ENCODE assay signal across 1 cellular context in the genomic region with DNA sequence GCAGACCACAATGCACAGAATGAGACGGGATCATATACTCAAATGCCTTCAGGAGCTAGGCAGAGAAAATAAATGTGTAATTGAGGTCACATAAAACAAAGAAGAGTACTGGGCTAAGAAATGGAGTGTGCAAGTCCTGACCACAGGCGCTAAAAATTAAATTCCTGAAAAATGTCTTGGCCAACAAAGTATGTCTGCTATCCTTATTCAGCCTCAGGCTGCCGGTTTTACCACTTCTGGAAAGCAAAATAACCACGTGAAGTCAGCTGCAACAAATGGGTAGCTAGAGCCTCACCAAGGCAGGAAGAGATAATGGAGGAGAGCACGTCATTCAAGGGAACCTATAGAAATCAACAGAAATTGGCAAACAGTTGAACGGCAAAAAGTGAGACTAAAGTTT.
TF ChIP-seq lines count a peak whose summit lies in the region.

No MANE protein-coding gene starts in this region.

TF ChIP-seq in HepG2, 621 proteins besides CTCF, POLR2A, EP300 and RAD21:
- TF ChIP-seq, protein P1, sequence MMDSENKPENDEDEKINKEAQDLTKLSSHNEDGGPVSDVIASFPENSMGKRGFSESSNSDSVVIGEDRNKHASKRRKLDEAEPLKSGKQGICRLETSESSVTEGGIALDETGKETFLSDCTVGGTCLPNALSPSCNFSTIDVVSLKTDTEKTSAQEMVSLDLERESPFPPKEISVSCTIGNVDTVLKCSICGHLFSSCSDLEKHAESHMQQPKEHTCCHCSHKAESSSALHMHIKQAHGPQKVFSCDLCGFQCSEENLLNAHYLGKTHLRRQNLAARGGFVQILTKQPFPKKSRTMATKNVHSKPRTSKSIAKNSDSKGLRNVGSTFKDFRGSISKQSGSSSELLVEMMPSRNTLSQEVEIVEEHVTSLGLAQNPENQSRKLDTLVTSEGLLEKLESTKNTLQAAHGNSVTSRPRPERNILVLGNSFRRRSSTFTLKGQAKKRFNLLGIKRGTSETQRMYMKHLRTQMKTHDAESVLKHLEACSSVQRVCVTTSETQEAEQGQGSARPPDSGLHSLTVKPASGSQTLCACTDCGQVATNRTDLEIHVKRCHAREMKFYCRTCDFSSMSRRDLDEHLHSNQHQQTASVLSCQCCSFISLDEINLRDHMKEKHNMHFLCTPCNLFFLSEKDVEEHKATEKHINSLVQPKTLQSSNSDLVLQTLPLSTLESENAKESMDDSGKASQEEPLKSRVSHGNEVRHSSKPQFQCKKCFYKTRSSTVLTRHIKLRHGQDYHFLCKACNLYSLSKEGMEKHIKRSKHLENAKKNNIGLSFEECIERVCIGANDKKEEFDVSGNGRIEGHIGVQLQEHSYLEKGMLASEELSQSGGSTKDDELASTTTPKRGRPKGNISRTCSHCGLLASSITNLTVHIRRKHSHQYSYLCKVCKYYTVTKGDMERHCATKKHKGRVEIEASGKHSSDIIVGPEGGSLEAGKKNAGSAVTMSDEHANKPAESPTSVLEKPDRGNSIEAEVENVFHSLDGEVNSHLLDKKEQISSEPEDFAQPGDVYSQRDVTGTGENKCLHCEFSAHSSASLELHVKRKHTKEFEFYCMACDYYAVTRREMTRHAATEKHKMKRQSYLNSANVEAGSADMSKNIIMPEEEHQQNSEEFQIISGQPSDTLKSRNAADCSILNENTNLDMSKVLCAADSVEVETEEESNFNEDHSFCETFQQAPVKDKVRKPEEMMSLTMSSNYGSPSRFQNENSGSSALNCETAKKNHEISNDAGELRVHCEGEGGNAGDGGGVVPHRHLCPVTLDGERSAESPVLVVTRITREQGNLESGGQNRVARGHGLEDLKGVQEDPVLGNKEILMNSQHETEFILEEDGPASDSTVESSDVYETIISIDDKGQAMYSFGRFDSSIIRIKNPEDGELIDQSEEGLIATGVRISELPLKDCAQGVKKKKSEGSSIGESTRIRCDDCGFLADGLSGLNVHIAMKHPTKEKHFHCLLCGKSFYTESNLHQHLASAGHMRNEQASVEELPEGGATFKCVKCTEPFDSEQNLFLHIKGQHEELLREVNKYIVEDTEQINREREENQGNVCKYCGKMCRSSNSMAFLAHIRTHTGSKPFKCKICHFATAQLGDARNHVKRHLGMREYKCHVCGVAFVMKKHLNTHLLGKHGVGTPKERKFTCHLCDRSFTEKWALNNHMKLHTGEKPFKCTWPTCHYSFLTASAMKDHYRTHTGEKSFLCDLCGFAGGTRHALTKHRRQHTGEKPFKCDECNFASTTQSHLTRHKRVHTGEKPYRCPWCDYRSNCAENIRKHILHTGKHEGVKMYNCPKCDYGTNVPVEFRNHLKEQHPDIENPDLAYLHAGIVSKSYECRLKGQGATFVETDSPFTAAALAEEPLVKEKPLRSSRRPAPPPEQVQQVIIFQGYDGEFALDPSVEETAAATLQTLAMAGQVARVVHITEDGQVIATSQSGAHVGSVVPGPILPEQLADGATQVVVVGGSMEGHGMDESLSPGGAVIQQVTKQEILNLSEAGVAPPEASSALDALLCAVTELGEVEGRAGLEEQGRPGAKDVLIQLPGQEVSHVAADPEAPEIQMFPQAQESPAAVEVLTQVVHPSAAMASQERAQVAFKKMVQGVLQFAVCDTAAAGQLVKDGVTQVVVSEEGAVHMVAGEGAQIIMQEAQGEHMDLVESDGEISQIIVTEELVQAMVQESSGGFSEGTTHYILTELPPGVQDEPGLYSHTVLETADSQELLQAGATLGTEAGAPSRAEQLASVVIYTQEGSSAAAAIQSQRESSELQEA (CRISPR knock-in tag; IDR thresholded peaks at IDR 0.05; ENCODE audit: not compliant biosample characterization), result no peak
- TF ChIP-seq KDM5B (CRISPR knock-in tag; IDR thresholded peaks at IDR 0.05; ENCODE audit: borderline replicate concordance), result no peak
- TF ChIP-seq TBL1XR1 (IDR thresholded peaks at IDR 0.05; ENCODE audit: borderline replicate concordance, low read length, partially characterized antibody), result no peak
- TF ChIP-seq ZMYM3 (CRISPR knock-in tag; IDR thresholded peaks at IDR 0.05), result no peak
- no peak for TF ChIP-seq SP5 (CRISPR knock-in tag; IDR thresholded peaks at IDR 0.05; ENCODE audit: borderline replicate concordance, low read depth)
- TF ChIP-seq ZNF431 (CRISPR knock-in tag; IDR thresholded peaks at IDR 0.05; ENCODE audit: borderline replicate concordance, low read depth), result no peak
- TF ChIP-seq ZNF10 (CRISPR knock-in tag; IDR thresholded peaks at IDR 0.05; ENCODE audit: borderline replicate concordance, low read depth), result no peak
- TF ChIP-seq ZNF788 (CRISPR knock-in tag; IDR thresholded peaks at IDR 0.05; ENCODE audit: borderline replicate concordance), result no peak
- TF ChIP-seq ZNF331 (CRISPR knock-in tag; IDR thresholded peaks at IDR 0.05), result no peak
- TF ChIP-seq NFE2L2 (IDR thresholded peaks at IDR 0.05; ENCODE audit: low read length), result no peak
- no peak for TF ChIP-seq ZBTB21 (CRISPR knock-in tag; IDR thresholded peaks at IDR 0.05)
- no peak for TF ChIP-seq ZNF382 (CRISPR knock-in tag; IDR thresholded peaks at IDR 0.05; ENCODE audit: borderline replicate concordance)
TF ChIP-seq in HepG2: peak in this region for 0.
